Comparison of ENCODE assay signal across 1 cellular context in genomic region chr7:123749537-123749857, GRCh38.
TF ChIP-seq lines count a peak whose summit lies in the region.

No MANE protein-coding gene starts in this region.

TF ChIP-seq in GM23338, 12 proteins besides CTCF, POLR2A, EP300 and RAD21 (continued from another document):
- TF ChIP-seq REST (IDR thresholded peaks at IDR 0.05; ENCODE audit: unreplicated experiment), result no peak
- no peak for TF ChIP-seq CREB1 (CRISPR knock-in tag; IDR thresholded peaks at IDR 0.05; ENCODE audit: low read depth)
